ENCODE assay signal across 21 cellular contexts in the genomic region with DNA sequence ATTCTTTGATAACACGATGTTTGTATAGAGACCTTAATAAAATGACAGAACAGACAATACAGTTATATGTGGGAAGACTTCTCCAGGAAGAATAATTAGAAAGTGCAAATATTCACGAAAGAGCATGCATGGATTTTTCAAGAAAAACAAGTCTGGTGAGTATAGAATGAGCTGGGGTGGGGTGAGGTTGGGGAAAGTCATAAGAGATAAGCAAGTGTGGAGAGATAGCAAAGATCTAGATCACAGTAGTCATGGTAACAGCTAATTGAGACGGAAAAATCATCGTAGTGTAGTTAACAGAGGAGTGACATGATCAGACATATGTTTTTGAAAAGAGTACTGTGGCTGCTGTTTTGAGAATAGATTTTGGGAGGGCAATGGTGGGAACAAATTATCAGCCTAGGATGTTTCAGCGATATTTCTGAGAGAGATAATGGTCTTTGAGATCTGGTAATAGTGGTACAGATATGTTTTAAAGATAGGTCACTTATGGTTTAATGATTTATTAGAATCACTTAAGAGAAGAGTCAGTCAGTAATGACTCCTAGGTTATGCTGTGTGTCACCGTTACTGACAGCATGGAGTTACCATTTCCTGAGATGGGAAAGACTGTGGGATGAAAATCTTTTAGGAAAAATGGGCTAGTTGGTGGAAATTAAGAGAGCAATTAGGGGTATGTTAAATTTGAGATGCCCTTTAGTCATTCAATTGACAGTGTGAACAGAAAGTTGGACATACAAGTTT.
A peak's percentile ranks its signal among the peaks of the same experiment; 100 is the strongest.
DNase-seq lines count a peak whose midpoint lies in the region; ATAC-seq and TF ChIP-seq lines count a peak whose summit lies in the region.
"Had no signal": no experiment of that assay in that cellular context is flagged by ENCODE, and none has a peak within 500 bp of the region (broad histone marks: within the 10 kb centered on the region; RNA-seq: fewer than 3 reads in every experiment).

No MANE protein-coding gene starts in this region.

- H3K4me3 ChIP-seq in PC-9, result no peak overlapping the region
- H3K4me3 ChIP-seq in parathyroid adenoma (ENCODE audit: low read depth, low read length), result no peak overlapping the region
- H3K4me3 ChIP-seq: BLaER1 had no signal

- TF ChIP-seq CTCF in PC-9 (conservative IDR thresholded peaks at IDR 0.05), result no peak
- no peak for TF ChIP-seq CTCF in foreskin keratinocyte (conservative IDR thresholded peaks at IDR 0.05)
- TF ChIP-seq CTCF in parathyroid adenoma (IDR thresholded peaks at IDR 0.05), result no peak

- H3K9me3 ChIP-seq in PC-9 (ENCODE audit: insufficient read depth, low read depth) (no peaks in the 10 kb centered on the region), parathyroid adenoma (ENCODE audit: control insufficient read depth, low read length) (no peaks in the 10 kb centered on the region)
- H3K9me3 ChIP-seq: BLaER1 had no signal

- H3K27ac ChIP-seq in PC-9, result no peak overlapping the region
- H3K27ac ChIP-seq in foreskin keratinocyte, result no peak overlapping the region
- no peak overlapping the region for H3K27ac ChIP-seq in parathyroid adenoma
- H3K27ac ChIP-seq: BLaER1, HL-60, RWPE1 had no signal

- no peaks in the 10 kb centered on the region for H3K27me3 ChIP-seq in PC-9 (ENCODE audit: insufficient read depth, low read depth)
- no peaks in the 10 kb centered on the region for H3K27me3 ChIP-seq in foreskin keratinocyte
- no peaks in the 10 kb centered on the region for H3K27me3 ChIP-seq in parathyroid adenoma (ENCODE audit: control insufficient read depth, insufficient read depth, low read length)
- H3K27me3 ChIP-seq: BLaER1 had no signal

- H4K20me1 ChIP-seq in PC-9 (ENCODE audit: insufficient read depth), result no peaks in the 10 kb centered on the region
- H4K20me1 ChIP-seq: BLaER1 had no signal

- POLR2A ChIA-PET in PC-9 (lab: Charles Lee; ENCODE audit: unreplicated experiment), result no interaction called here

- H3F3A ChIP-seq in PC-9 (ENCODE audit: insufficient read depth, low read depth), result no peaks in the 10 kb centered on the region

- H3K4me1 ChIP-seq in PC-9 (replicated peaks; ENCODE audit: insufficient read depth) (peaks cover 8% of the 10 kb centered on the region; the same call in 1 of the 2 replicates), foreskin keratinocyte (peaks cover 9% of the 10 kb centered on the region), parathyroid adenoma (no peaks in the 10 kb centered on the region)
- H3K4me1 ChIP-seq: BLaER1 had no signal

- 0 out of 2 replicates have a peak, but pooled peaks cover 3% of the 10 kb centered on the region for H3K9me2 ChIP-seq in PC-9 (ENCODE audit: insufficient read depth)

- H3K36me3 ChIP-seq in PC-9 (ENCODE audit: low read depth) (no peaks in the 10 kb centered on the region), parathyroid adenoma (ENCODE audit: control insufficient read depth, insufficient read depth, low read length) (no peaks in the 10 kb centered on the region)
- H3K36me3 ChIP-seq: BLaER1 had no signal

- H3K79me2 ChIP-seq in PC-9 (ENCODE audit: low read depth) (no peaks in the 10 kb centered on the region), parathyroid adenoma (no peaks in the 10 kb centered on the region)

- no peak overlapping the region for H3K4me2 ChIP-seq in PC-9
- H3K4me2 ChIP-seq in parathyroid adenoma (ENCODE audit: low read length), result peak overlapping the region; percentile 34
- H3K4me2 ChIP-seq: BLaER1 had no signal

- ATAC-seq in SK-N-SH treated with all-trans-retinoic acid at 6 μM for 48 hours, result no peak
- ATAC-seq in foreskin keratinocyte, result peak; percentile 65

- intact Hi-C loops in PC-9 (cut with micrococcal nuclease; ENCODE audit: unreplicated experiment), result no loop called here

- BruUV-seq in PC-9 (replicated peaks; lab: Mats Ljungman, UMichigan), result no TSS peak

- DNase-seq in PC-9 (no peak), foreskin keratinocyte (peak in 1 of 2 donors; percentile 13)
- DNase-seq in stimulated activated CD4-positive, alpha-beta T cell treated with anti-CD3 and anti-CD28 coated beads, Interleukin-4, amount 100 ng/mL, for 4 hours, result no peak
- DNase-seq in activated effector memory CD4-positive, alpha-beta T cell treated with Interleukin-2 at 50 U/mL for 16 hours, result no peak
- no peak for DNase-seq in stimulated activated CD4-positive, alpha-beta T cell treated with anti-CD3 and anti-CD28 coated beads, Interleukin-2, amount 100 ng/mL, for 48 hours
- DNase-seq: CD4-positive, alpha-beta T cell; DMS53; H7; Karpas-422; NCI-H1105; NCI-H146; NCI-H1930; NCI-H2107; NCI-H446; NCI-H524 treated with DMSO at 0.1 percent for 48 hours; SHP77 had no signal

- H2AFZ ChIP-seq in PC-9, result 0 out of 2 replicates have a peak overlapping the region, but pooled peaks have one; percentile 1
- H2AFZ ChIP-seq in parathyroid adenoma, result no peak overlapping the region

- CTCF ChIA-PET in PC-9 (lab: Charles Lee), result interaction anchor here (0.6 kb wide), 1 partner anchor 367 kb away, joined by 5 read pairs; no protein-coding TSS in a partner anchor

- no peak overlapping the region for H3K9ac ChIP-seq in parathyroid adenoma
- H3K9ac ChIP-seq: BLaER1 had no signal

TF ChIP-seq in SK-N-SH treated with all-trans-retinoic acid at 6 μM for 48 hours, 23 proteins besides CTCF, POLR2A, EP300 and RAD21:
- TF ChIP-seq ZFP3 (CRISPR knock-in tag; IDR thresholded peaks at IDR 0.05), result peak; percentile 23; the same call in 1 of the 2 replicates
- no peak for TF ChIP-seq ZC3H10 (CRISPR knock-in tag; IDR thresholded peaks at IDR 0.05)
- no peak for TF ChIP-seq ARNTL (CRISPR knock-in tag; IDR thresholded peaks at IDR 0.05; ENCODE audit: borderline replicate concordance, low read depth)
- TF ChIP-seq, protein P1, sequence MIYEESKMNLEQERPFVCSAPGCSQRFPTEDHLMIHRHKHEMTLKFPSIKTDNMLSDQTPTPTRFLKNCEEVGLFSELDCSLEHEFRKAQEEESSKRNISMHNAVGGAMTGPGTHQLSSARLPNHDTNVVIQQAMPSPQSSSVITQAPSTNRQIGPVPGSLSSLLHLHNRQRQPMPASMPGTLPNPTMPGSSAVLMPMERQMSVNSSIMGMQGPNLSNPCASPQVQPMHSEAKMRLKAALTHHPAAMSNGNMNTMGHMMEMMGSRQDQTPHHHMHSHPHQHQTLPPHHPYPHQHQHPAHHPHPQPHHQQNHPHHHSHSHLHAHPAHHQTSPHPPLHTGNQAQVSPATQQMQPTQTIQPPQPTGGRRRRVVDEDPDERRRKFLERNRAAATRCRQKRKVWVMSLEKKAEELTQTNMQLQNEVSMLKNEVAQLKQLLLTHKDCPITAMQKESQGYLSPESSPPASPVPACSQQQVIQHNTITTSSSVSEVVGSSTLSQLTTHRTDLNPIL (CRISPR knock-in tag; IDR thresholded peaks at IDR 0.05; ENCODE audit: low read depth), result no peak
- no peak for TF ChIP-seq ZNF565 (CRISPR knock-in tag; conservative IDR thresholded peaks at IDR 0.05; ENCODE audit: low read depth)
TF ChIP-seq in SK-N-SH treated with all-trans-retinoic acid at 6 μM for 48 hours: peak in this region for 1.
